22 cellular contexts compared by ENCODE assay signal in the genomic region with DNA sequence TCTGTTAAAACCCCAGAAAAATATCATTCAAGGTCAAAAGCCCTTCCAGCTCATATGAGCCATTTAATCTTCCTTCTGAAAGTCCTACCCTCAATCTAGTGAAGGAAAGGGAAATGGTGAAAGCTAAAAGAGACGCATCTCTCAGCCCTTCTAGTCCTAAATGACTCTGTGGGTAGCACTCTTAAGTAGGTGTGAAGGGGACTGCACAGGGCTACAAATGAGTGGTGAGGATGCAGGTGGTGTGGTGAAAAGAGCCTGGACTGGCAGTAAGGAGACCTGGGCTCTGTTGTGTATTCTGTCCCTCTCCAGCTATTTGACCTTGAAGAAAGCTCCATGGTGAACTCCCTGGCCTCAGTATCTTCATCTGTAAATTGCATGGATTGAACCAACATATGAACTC.
"Had no signal": no experiment of that assay in that cellular context is flagged by ENCODE, and none has a peak within 500 bp of the region (broad histone marks: within the 10 kb centered on the region; RNA-seq: fewer than 3 reads in every experiment).

No MANE protein-coding gene starts in this region.

- H3K9me3 Mint-ChIP-seq: activated naive CD8-positive, alpha-beta T cell treated with anti-CD3 and anti-CD28 coated beads, Interleukin-2, amount 10 ng/mL, durations not matched to agents 7 days and 5 days; activated T-helper 2 cell treated with anti-CD3 and anti-CD28 coated beads, Interferon-gamma antibody, Interleukin-2, Interleukin-4, amounts not matched to agents 10 μg/mL and 5 μg/mL and 100 μg/mL, durations not matched to agents 14 hours and 24 hours and 36 hours; naive thymus-derived CD8-positive, alpha-beta T cell; stimulated activated naive CD8-positive, alpha-beta T cell treated with anti-CD3 and anti-CD28 coated beads, Interleukin-15, Interleukin-2, amounts not matched to agents 100 ng/mL and 50 ng/mL, for 24 hours; WTC11 had no signal

- H3K27ac Mint-ChIP-seq: activated naive CD8-positive, alpha-beta T cell treated with anti-CD3 and anti-CD28 coated beads, Interleukin-2, amount 10 ng/mL, durations not matched to agents 7 days and 5 days; activated T-helper 2 cell treated with anti-CD3 and anti-CD28 coated beads, Interferon-gamma antibody, Interleukin-2, Interleukin-4, amounts not matched to agents 10 μg/mL and 5 μg/mL and 100 μg/mL, durations not matched to agents 14 hours and 24 hours and 36 hours; endodermal cell; naive thymus-derived CD8-positive, alpha-beta T cell; stimulated activated naive CD8-positive, alpha-beta T cell treated with anti-CD3 and anti-CD28 coated beads, Interleukin-15, Interleukin-2, amounts not matched to agents 100 ng/mL and 50 ng/mL, for 24 hours; type B pancreatic cell; WTC11 had no signal

- H3K27me3 Mint-ChIP-seq: activated naive CD8-positive, alpha-beta T cell treated with anti-CD3 and anti-CD28 coated beads, Interleukin-2, amount 10 ng/mL, durations not matched to agents 7 days and 5 days; naive thymus-derived CD8-positive, alpha-beta T cell; stimulated activated naive CD8-positive, alpha-beta T cell treated with anti-CD3 and anti-CD28 coated beads, Interleukin-15, Interleukin-2, amounts not matched to agents 100 ng/mL and 50 ng/mL, for 24 hours; type B pancreatic cell had no signal

- H3K4me3 Mint-ChIP-seq: activated naive CD8-positive, alpha-beta T cell treated with anti-CD3 and anti-CD28 coated beads, Interleukin-2, amount 10 ng/mL, durations not matched to agents 7 days and 5 days; endodermal cell; naive thymus-derived CD8-positive, alpha-beta T cell; stimulated activated naive CD8-positive, alpha-beta T cell treated with anti-CD3 and anti-CD28 coated beads, Interleukin-15, Interleukin-2, amounts not matched to agents 100 ng/mL and 50 ng/mL, for 24 hours; type B pancreatic cell; WTC11 had no signal

- H3K4me1 Mint-ChIP-seq: activated naive CD8-positive, alpha-beta T cell treated with anti-CD3 and anti-CD28 coated beads, Interleukin-2, amount 10 ng/mL, durations not matched to agents 7 days and 5 days had no signal

- DNase-seq: activated CD4-positive, alpha-beta T cell treated with anti-CD3 and anti-CD28 coated beads for 1 hour; activated CD4-positive, alpha-beta T cell treated with anti-CD3 and anti-CD28 coated beads, Interleukin-2, amount 50 U/mL, for 1 hour; activated naive CD4-positive, alpha-beta T cell treated with Interleukin-2 at 50 U/mL for 16 hours; activated naive CD8-positive, alpha-beta T cell treated with anti-CD3 and anti-CD28 coated beads, Interleukin-2, amount 10 ng/mL, durations not matched to agents 7 days and 5 days; activated T-cell treated with anti-CD3 and anti-CD28 coated beads, Interleukin-2, amount 50 U/mL, for 48 hours; amniotic stem cell; caudate nucleus; endodermal cell; foreskin fibroblast; heart left ventricle; hypothalamus; midbrain; naive thymus-derived CD8-positive, alpha-beta T cell; right cardiac atrium; stimulated activated CD4-positive, alpha-beta T cell treated with anti-CD3 and anti-CD28 coated beads, Interleukin-15, amount 100 ng/mL, for 24 hours; substantia nigra; uterus had no signal

- H3K36me3 Mint-ChIP-seq: activated naive CD8-positive, alpha-beta T cell treated with anti-CD3 and anti-CD28 coated beads, Interleukin-2, amount 10 ng/mL, durations not matched to agents 7 days and 5 days; naive thymus-derived CD8-positive, alpha-beta T cell; type B pancreatic cell; WTC11 had no signal

- ATAC-seq: esophagus mucosa; heart left ventricle; naive thymus-derived CD8-positive, alpha-beta T cell; right cardiac atrium; WTC11 had no signal
